ENCODE assay signal across 10 cellular contexts in genomic region chr5:154967419-154968024, GRCh38. TPM values are rescaled to one million over a fixed set of nuclear protein-coding genes. Genes with fewer than 3 reads are reported as not detected.
DNase-seq lines count a peak whose midpoint lies in the region; ATAC-seq and TF ChIP-seq lines count a peak whose summit lies in the region.
"Had no signal": no experiment of that assay in that cellular context is flagged by ENCODE, and none has a peak within 500 bp of the region (broad histone marks: within the 10 kb centered on the region; RNA-seq: fewer than 3 reads in every experiment).

No MANE protein-coding gene starts in this region.

- DNase-seq in ACHN (peak; percentile 8), SK-N-MC (ENCODE audit: low read depth, low spot score) (peak; percentile 45), hepatic stellate cell (ENCODE audit: low spot score) (peak; percentile 19), H4 (ENCODE audit: low spot score) (no peak)
- DNase-seq: amniotic stem cell, retina had no signal

- H3K9me3 ChIP-seq in SK-N-MC (ENCODE audit: low read depth, low read length): no peaks in the 10 kb centered on the region

- TF ChIP-seq POLR2A in GM18505 (IDR thresholded peaks at IDR 0.05; ENCODE audit: borderline replicate concordance, extremely low read depth, insufficient read depth, insufficient read length): no peak

- ATAC-seq in GM18870 (IDR thresholded peaks at IDR 0.05; ENCODE audit: unreplicated experiment) (peak; percentile 39), GM18505 (IDR thresholded peaks at IDR 0.05; ENCODE audit: unreplicated experiment) (no peak), GM19328 (IDR thresholded peaks at IDR 0.05; ENCODE audit: unreplicated experiment) (no peak), HG02763 (IDR thresholded peaks at IDR 0.05; ENCODE audit: unreplicated experiment) (no peak)

- peak overlapping the region; percentile 73 for H3K4me3 ChIP-seq in SK-N-MC

- H3K27ac ChIP-seq in SK-N-MC: peak overlapping the region; percentile 98

- peak overlapping the region; percentile 66 for H3K9ac ChIP-seq in SK-N-MC (ENCODE audit: insufficient read length)

- in situ Hi-C loops in ACHN (cut with HindIII; ENCODE audit: low pct_ligation_motif_present, low pct_unique_long_range_greater_than_20kb, low sequenced_read_pairs): no loop called here

- peaks cover 53% of the 10 kb centered on the region for H3K36me3 ChIP-seq in SK-N-MC (ENCODE audit: insufficient read depth, low read length)

RNA-seq across cellular contexts. Expression of gene MRPL22, which starts 26.6 kb away (rescaled TPM):
- 25.8 and 28.2 TPM in 2 replicates for total RNA-seq in H4 (2014; rRNA removed; shearing (Covaris generic))

RNA-seq across cellular contexts. Expression of gene GEMIN5, which starts 29.5 kb away (rescaled TPM):
- 9.7 and 12.6 TPM in 2 replicates for total RNA-seq in H4 (2014; rRNA removed; shearing (Covaris generic))

RNA-seq across cellular contexts. Expression of gene KIF4B, which starts 46.0 kb away (rescaled TPM):
- total RNA-seq in H4 (2014; rRNA removed; shearing (Covaris generic)): 0.02 TPM in 1 of 2 replicates, not detected in the other
